ENCODE assay signal across 1 cellular context in the genomic region with DNA sequence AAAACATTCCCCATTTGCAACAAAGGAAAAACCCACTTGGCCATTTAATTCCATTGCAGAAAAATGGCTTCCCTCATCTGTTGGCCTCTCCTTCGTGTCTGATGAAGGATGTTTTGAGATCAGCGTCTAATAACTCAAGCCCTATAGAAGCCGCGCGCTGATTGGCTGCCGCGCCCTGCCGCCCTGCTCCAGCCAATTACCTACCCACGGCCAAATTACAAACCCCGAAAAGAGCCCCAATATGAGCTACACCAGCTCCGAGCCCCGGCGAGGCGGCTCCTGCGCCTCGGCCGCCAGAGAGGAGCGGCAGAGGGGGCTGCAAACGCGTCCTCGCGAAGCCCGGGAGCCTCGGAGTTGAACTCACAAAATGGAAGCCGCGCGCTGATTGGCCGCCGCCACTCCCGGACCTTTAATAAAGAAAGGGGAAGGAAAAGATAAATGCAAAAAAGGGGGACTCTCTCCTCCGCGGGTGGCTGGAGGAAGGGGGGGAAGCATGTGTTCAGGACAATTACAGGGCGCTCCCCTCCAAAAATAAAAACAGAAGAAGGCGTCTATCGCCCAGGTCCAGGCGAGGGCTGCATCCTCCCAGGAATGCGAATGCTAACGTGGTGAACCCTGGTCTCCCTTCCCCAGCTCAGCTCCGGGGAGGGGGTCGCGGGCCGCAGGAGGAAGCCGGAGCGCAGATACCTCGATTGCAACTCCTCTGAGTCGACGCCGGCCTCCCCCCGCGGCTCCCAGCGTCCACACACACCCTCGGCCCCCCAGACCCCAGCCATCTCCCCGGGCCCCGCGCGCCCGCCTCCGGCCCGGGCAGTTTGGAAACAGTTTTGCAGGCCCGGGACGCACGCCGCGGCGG.
TF ChIP-seq lines count a peak whose summit lies in the region.

No MANE protein-coding gene starts in this region.

TF ChIP-seq in HepG2, 621 proteins besides CTCF, POLR2A, EP300 and RAD21 (continued from another document and continues in another):
- TF ChIP-seq, protein P1, sequence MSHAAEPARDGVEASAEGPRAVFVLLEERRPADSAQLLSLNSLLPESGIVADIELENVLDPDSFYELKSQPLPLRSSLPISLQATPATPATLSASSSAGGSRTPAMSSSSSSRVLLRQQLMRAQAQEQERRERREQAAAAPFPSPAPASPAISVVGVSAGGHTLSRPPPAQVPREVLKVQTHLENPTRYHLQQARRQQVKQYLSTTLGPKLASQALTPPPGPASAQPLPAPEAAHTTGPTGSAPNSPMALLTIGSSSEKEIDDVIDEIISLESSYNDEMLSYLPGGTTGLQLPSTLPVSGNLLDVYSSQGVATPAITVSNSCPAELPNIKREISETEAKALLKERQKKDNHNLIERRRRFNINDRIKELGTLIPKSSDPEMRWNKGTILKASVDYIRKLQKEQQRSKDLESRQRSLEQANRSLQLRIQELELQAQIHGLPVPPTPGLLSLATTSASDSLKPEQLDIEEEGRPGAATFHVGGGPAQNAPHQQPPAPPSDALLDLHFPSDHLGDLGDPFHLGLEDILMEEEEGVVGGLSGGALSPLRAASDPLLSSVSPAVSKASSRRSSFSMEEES (CRISPR knock-in tag; IDR thresholded peaks at IDR 0.05), result 0 out of 2 replicates have a peak, but pooled peaks have one; percentile 20
- TF ChIP-seq, protein P2, sequence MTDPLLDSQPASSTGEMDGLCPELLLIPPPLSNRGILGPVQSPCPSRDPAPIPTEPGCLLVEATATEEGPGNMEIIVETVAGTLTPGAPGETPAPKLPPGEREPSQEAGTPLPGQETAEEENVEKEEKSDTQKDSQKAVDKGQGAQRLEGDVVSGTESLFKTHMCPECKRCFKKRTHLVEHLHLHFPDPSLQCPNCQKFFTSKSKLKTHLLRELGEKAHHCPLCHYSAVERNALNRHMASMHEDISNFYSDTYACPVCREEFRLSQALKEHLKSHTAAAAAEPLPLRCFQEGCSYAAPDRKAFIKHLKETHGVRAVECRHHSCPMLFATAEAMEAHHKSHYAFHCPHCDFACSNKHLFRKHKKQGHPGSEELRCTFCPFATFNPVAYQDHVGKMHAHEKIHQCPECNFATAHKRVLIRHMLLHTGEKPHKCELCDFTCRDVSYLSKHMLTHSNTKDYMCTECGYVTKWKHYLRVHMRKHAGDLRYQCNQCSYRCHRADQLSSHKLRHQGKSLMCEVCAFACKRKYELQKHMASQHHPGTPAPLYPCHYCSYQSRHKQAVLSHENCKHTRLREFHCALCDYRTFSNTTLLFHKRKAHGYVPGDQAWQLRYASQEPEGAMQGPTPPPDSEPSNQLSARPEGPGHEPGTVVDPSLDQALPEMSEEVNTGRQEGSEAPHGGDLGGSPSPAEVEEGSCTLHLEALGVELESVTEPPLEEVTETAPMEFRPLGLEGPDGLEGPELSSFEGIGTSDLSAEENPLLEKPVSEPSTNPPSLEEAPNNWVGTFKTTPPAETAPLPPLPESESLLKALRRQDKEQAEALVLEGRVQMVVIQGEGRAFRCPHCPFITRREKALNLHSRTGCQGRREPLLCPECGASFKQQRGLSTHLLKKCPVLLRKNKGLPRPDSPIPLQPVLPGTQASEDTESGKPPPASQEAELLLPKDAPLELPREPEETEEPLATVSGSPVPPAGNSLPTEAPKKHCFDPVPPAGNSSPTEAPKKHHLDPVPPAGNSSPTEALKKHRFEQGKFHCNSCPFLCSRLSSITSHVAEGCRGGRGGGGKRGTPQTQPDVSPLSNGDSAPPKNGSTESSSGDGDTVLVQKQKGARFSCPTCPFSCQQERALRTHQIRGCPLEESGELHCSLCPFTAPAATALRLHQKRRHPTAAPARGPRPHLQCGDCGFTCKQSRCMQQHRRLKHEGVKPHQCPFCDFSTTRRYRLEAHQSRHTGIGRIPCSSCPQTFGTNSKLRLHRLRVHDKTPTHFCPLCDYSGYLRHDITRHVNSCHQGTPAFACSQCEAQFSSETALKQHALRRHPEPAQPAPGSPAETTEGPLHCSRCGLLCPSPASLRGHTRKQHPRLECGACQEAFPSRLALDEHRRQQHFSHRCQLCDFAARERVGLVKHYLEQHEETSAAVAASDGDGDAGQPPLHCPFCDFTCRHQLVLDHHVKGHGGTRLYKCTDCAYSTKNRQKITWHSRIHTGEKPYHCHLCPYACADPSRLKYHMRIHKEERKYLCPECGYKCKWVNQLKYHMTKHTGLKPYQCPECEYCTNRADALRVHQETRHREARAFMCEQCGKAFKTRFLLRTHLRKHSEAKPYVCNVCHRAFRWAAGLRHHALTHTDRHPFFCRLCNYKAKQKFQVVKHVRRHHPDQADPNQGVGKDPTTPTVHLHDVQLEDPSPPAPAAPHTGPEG (CRISPR knock-in tag; IDR thresholded peaks at IDR 0.05), result peak; percentile 86; the same call in 1 of the 2 replicates
- TF ChIP-seq, protein P3, sequence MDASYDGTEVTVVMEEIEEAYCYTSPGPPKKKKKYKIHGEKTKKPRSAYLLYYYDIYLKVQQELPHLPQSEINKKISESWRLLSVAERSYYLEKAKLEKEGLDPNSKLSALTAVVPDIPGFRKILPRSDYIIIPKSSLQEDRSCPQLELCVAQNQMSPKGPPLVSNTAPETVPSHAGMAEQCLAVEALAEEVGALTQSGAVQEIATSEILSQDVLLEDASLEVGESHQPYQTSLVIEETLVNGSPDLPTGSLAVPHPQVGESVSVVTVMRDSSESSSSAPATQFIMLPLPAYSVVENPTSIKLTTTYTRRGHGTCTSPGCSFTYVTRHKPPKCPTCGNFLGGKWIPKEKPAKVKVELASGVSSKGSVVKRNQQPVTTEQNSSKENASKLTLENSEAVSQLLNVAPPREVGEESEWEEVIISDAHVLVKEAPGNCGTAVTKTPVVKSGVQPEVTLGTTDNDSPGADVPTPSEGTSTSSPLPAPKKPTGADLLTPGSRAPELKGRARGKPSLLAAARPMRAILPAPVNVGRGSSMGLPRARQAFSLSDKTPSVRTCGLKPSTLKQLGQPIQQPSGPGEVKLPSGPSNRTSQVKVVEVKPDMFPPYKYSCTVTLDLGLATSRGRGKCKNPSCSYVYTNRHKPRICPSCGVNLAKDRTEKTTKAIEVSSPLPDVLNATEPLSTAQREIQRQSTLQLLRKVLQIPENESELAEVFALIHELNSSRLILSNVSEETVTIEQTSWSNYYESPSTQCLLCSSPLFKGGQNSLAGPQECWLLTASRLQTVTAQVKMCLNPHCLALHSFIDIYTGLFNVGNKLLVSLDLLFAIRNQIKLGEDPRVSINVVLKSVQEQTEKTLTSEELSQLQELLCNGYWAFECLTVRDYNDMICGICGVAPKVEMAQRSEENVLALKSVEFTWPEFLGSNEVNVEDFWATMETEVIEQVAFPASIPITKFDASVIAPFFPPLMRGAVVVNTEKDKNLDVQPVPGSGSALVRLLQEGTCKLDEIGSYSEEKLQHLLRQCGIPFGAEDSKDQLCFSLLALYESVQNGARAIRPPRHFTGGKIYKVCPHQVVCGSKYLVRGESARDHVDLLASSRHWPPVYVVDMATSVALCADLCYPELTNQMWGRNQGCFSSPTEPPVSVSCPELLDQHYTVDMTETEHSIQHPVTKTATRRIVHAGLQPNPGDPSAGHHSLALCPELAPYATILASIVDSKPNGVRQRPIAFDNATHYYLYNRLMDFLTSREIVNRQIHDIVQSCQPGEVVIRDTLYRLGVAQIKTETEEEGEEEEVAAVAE (CRISPR knock-in tag; IDR thresholded peaks at IDR 0.05; ENCODE audit: borderline replicate concordance), result peak; percentile 98
- 0 out of 2 replicates have a peak, but pooled peaks have one; percentile 45 for TF ChIP-seq ZNF317 (CRISPR knock-in tag; IDR thresholded peaks at IDR 0.05)
- no peak for TF ChIP-seq ZNF598 (CRISPR knock-in tag; IDR thresholded peaks at IDR 0.05; ENCODE audit: borderline replicate concordance)
- TF ChIP-seq MATR3 (CRISPR knock-in tag; IDR thresholded peaks at IDR 0.05), result no peak
- no peak for TF ChIP-seq GTF3A (CRISPR knock-in tag; conservative IDR thresholded peaks at IDR 0.05)
- no peak for TF ChIP-seq ZNF737 (CRISPR knock-in tag; IDR thresholded peaks at IDR 0.05; ENCODE audit: borderline replicate concordance)
- peak; percentile 76; the same call in 1 of the 2 replicates for TF ChIP-seq DMAP1 (CRISPR knock-in tag; IDR thresholded peaks at IDR 0.05)
- TF ChIP-seq SNAPC2 (CRISPR knock-in tag; IDR thresholded peaks at IDR 0.05), result peak; percentile 76; the same call in 1 of the 2 replicates
- TF ChIP-seq TRIM24 (CRISPR knock-in tag; IDR thresholded peaks at IDR 0.05), result no peak
- TF ChIP-seq LCORL (IDR thresholded peaks at IDR 0.05), result 0 out of 2 replicates have a peak, but pooled peaks have one; percentile 5
- peak; percentile 38 for TF ChIP-seq LCORL (CRISPR knock-in tag; IDR thresholded peaks at IDR 0.05)
- TF ChIP-seq MTA1 (CRISPR knock-in tag; IDR thresholded peaks at IDR 0.05; ENCODE audit: borderline replicate concordance), result peak; percentile 64; the same call in 1 of the 2 replicates
- TF ChIP-seq, protein P4, sequence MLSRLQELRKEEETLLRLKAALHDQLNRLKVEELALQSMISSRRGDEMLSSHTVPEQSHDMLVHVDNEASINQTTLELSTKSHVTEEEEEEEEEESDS (CRISPR knock-in tag; IDR thresholded peaks at IDR 0.05; ENCODE audit: borderline replicate concordance), result 0 out of 2 replicates have a peak, but pooled peaks have one; percentile 53
- no peak for TF ChIP-seq ZC3H13 (CRISPR knock-in tag; IDR thresholded peaks at IDR 0.05)
- no peak for TF ChIP-seq MYC (CRISPR knock-in tag; IDR thresholded peaks at IDR 0.05; ENCODE audit: borderline replicate concordance)
- peak; percentile 75 for TF ChIP-seq PHF5A (CRISPR knock-in tag; IDR thresholded peaks at IDR 0.05; ENCODE audit: low read depth, unreplicated experiment)
- TF ChIP-seq ZNF777 (CRISPR knock-in tag; IDR thresholded peaks at IDR 0.05), result no peak; the same call in 1 of the 2 replicates
- TF ChIP-seq, protein P5, sequence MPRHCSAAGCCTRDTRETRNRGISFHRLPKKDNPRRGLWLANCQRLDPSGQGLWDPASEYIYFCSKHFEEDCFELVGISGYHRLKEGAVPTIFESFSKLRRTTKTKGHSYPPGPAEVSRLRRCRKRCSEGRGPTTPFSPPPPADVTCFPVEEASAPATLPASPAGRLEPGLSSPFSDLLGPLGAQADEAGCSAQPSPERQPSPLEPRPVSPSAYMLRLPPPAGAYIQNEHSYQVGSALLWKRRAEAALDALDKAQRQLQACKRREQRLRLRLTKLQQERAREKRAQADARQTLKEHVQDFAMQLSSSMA (CRISPR knock-in tag; IDR thresholded peaks at IDR 0.05), result no peak
- TF ChIP-seq, protein P6, sequence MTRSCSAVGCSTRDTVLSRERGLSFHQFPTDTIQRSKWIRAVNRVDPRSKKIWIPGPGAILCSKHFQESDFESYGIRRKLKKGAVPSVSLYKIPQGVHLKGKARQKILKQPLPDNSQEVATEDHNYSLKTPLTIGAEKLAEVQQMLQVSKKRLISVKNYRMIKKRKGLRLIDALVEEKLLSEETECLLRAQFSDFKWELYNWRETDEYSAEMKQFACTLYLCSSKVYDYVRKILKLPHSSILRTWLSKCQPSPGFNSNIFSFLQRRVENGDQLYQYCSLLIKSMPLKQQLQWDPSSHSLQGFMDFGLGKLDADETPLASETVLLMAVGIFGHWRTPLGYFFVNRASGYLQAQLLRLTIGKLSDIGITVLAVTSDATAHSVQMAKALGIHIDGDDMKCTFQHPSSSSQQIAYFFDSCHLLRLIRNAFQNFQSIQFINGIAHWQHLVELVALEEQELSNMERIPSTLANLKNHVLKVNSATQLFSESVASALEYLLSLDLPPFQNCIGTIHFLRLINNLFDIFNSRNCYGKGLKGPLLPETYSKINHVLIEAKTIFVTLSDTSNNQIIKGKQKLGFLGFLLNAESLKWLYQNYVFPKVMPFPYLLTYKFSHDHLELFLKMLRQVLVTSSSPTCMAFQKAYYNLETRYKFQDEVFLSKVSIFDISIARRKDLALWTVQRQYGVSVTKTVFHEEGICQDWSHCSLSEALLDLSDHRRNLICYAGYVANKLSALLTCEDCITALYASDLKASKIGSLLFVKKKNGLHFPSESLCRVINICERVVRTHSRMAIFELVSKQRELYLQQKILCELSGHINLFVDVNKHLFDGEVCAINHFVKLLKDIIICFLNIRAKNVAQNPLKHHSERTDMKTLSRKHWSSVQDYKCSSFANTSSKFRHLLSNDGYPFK (CRISPR knock-in tag; IDR thresholded peaks at IDR 0.05; ENCODE audit: borderline replicate concordance), result peak; percentile 46; the same call in 1 of the 2 replicates
- TF ChIP-seq, protein P7, sequence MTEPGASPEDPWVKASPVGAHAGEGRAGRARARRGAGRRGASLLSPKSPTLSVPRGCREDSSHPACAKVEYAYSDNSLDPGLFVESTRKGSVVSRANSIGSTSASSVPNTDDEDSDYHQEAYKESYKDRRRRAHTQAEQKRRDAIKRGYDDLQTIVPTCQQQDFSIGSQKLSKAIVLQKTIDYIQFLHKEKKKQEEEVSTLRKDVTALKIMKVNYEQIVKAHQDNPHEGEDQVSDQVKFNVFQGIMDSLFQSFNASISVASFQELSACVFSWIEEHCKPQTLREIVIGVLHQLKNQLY (CRISPR knock-in tag; IDR thresholded peaks at IDR 0.05), result peak; percentile 13; the same call in 1 of the 2 replicates
- TF ChIP-seq, protein P8, sequence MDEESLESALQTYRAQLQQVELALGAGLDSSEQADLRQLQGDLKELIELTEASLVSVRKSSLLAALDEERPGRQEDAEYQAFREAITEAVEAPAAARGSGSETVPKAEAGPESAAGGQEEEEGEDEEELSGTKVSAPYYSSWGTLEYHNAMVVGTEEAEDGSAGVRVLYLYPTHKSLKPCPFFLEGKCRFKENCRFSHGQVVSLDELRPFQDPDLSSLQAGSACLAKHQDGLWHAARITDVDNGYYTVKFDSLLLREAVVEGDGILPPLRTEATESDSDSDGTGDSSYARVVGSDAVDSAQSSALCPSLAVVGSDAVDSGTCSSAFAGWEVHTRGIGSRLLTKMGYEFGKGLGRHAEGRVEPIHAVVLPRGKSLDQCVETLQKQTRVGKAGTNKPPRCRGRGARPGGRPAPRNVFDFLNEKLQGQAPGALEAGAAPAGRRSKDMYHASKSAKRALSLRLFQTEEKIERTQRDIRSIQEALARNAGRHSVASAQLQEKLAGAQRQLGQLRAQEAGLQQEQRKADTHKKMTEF (CRISPR knock-in tag; IDR thresholded peaks at IDR 0.05), result peak; percentile 57; the same call in 1 of the 2 replicates
- 0 out of 2 replicates have a peak, but pooled peaks have one; percentile 54 for TF ChIP-seq ZNF34 (CRISPR knock-in tag; IDR thresholded peaks at IDR 0.05; ENCODE audit: borderline replicate concordance)
- peak; percentile 8 for TF ChIP-seq AGO2 (optimal IDR thresholded peaks at IDR 0.05; ENCODE audit: low read depth, low read length)
- peak; percentile 72; the same call in 1 of the 2 replicates for TF ChIP-seq ZNF546 (CRISPR knock-in tag; conservative IDR thresholded peaks at IDR 0.05)
- no peak for TF ChIP-seq HNRNPL (IDR thresholded peaks at IDR 0.05; ENCODE audit: low read depth, low read length)
- TF ChIP-seq, protein P9, sequence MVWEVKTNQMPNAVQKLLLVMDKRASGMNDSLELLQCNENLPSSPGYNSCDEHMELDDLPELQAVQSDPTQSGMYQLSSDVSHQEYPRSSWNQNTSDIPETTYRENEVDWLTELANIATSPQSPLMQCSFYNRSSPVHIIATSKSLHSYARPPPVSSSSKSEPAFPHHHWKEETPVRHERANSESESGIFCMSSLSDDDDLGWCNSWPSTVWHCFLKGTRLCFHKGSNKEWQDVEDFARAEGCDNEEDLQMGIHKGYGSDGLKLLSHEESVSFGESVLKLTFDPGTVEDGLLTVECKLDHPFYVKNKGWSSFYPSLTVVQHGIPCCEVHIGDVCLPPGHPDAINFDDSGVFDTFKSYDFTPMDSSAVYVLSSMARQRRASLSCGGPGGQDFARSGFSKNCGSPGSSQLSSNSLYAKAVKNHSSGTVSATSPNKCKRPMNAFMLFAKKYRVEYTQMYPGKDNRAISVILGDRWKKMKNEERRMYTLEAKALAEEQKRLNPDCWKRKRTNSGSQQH (CRISPR knock-in tag; IDR thresholded peaks at IDR 0.05; ENCODE audit: low read depth), result peak; percentile 59; the same call in 1 of the 2 replicates
